In genomic region chr12:30795410-30795659, GRCh38 we compare ENCODE assay signal across 9 cellular contexts. TPM values are rescaled to one million over a fixed set of nuclear protein-coding genes. Genes with fewer than 3 reads are reported as not detected.
DNase-seq lines count a peak whose midpoint lies in the region; ATAC-seq and TF ChIP-seq lines count a peak whose summit lies in the region.
"Had no signal": no experiment of that assay in that cellular context is flagged by ENCODE, and none has a peak within 500 bp of the region (broad histone marks: within the 10 kb centered on the region; RNA-seq: fewer than 3 reads in every experiment).

No MANE protein-coding gene starts in this region.

- peak overlapping the region; percentile 35 for H3K27ac Mint-ChIP-seq in activated naive CD8-positive, alpha-beta T cell

- no peak for TF ChIP-seq POLR2A in stomach (IDR thresholded peaks at IDR 0.05)

- H3K4me1 ChIP-seq in iPS-20b (ENCODE audit: insufficient read depth, low read length) (peaks cover 21% of the 10 kb centered on the region), stomach (peaks cover 14 to 30% (median 19%) of the 10 kb centered on the region in 4 donors)
- H3K4me1 ChIP-seq: prostate gland had no signal

- H3K27me3 Mint-ChIP-seq in activated naive CD8-positive, alpha-beta T cell: peaks cover 20% of the 10 kb centered on the region

- H3K36me3 ChIP-seq in iPS-20b (ENCODE audit: insufficient read depth, low read depth, low read length) (peaks cover 19% of the 10 kb centered on the region), stomach (no peaks in the 10 kb centered on the region)
- H3K36me3 ChIP-seq: prostate gland had no signal

- no peaks in the 10 kb centered on the region for H3K36me3 Mint-ChIP-seq in activated naive CD8-positive, alpha-beta T cell

- intact Hi-C loops in stomach (cut with DNase I; ENCODE audit: low total_unique reads): no loop called here

- TF ChIP-seq EP300 in stomach (IDR thresholded peaks at IDR 0.05): no peak

- ATAC-seq in GM18867 (IDR thresholded peaks at IDR 0.05; ENCODE audit: unreplicated experiment): no peak

- peak; percentile 55 for DNase-seq in NK-92 treated with Interleukin-12 subunit alpha and Interleukin-12 subunit beta, amount 100 ng/mL, for 24 hours (lab: John Stamatoyannopoulos, UW)
- DNase-seq in NK-92 (lab: John Stamatoyannopoulos, UW; ENCODE audit: unreplicated experiment): no peak
- no peak for DNase-seq in stomach
- DNase-seq in AG08395 (ENCODE audit: low spot score): no peak
- no peak for DNase-seq in OCI-M1 (lab: John Stamatoyannopoulos, UW)

- H3K27ac ChIP-seq in iPS-20b (ENCODE audit: low read length) (peak overlapping the region; percentile 62), stomach (peak overlapping the region in 3 of 5 donors; percentile 45 to 68 (median 49))

- H3K27me3 ChIP-seq in iPS-20b (ENCODE audit: insufficient read depth, low read length) (peaks cover 11% of the 10 kb centered on the region; the same call in 1 of the 2 replicates), stomach (peaks cover 0 to 30% (median 16%) of the 10 kb centered on the region in 3 donors)

- H3K9me3 ChIP-seq in iPS-20b (ENCODE audit: insufficient read depth, low read depth, low read length): no peaks in the 10 kb centered on the region
- no peaks in the 10 kb centered on the region for H3K9me3 ChIP-seq in stomach
- H3K9me3 ChIP-seq: prostate gland had no signal

- peaks cover 18% of the 10 kb centered on the region for H3K4me1 Mint-ChIP-seq in activated naive CD8-positive, alpha-beta T cell (ENCODE audit: low read depth)

- H3K9me3 Mint-ChIP-seq in activated naive CD8-positive, alpha-beta T cell (ENCODE audit: low read depth): no peaks in the 10 kb centered on the region

- H3K9ac ChIP-seq in iPS-20b (ENCODE audit: low read depth, low read length): peak overlapping the region; percentile 81; the same call in 1 of the 2 replicates

- WGBS in stomach, 5 donors: 18 to 44% (median 30%) methylated on average over 9 to 14 of the region's 14 CpGs

- H3K4me3 ChIP-seq in iPS-20b (ENCODE audit: low read length) (peak overlapping the region; percentile 77; the same call in 1 of the 2 replicates), stomach (peak overlapping the region; percentile 57 to 64 (median 63))

- TF ChIP-seq CTCF in stomach (IDR thresholded peaks at IDR 0.05): no peak

- H3K4me3 Mint-ChIP-seq in activated naive CD8-positive, alpha-beta T cell: peak overlapping the region; percentile 79

RNA-seq across cellular contexts. Expression of gene CAPRIN2, which starts 40.6 kb away (rescaled TPM):
- 100 to 1,000 TPM in 2 of 5 donors, 10 to 100 TPM in 3; 22.0 to 154 (median 39.3) TPM for total RNA-seq in stomach
- polyA plus RNA-seq in stomach: 10 to 100 TPM in 1 of 3 donors, 1 to 10 TPM in 2; 6.7 to 13.4 (median 8.7) TPM
